Comparison of ENCODE assay signal across 15 cellular contexts in the genomic region with DNA sequence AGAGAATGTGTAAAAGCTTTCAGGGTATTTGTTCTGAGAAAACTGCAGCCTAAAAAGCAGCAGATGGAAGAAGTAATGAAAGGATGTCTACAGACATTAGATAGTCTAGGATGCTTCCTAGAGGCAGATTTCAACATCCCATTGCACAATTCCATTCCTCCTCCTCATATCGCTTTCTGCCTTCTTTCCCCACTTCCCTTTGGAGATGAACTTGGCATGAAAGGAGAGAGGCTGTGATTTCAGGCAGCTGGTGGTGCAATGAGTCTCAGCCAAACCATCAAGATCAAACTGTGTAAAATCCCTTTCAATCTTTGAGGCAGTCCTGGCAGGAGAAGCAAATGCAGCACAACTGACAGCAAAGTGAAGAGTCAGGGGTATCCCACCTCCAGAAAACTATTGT.
DNase-seq lines count a peak whose midpoint lies in the region; FAIRE-seq and TF ChIP-seq lines count a peak whose summit lies in the region.
"Had no signal": no experiment of that assay in that cellular context is flagged by ENCODE, and none has a peak within 500 bp of the region (broad histone marks: within the 10 kb centered on the region; RNA-seq: fewer than 3 reads in every experiment).

No MANE protein-coding gene starts in this region.

- H3K27ac Mint-ChIP-seq in endothelial cell (ENCODE audit: unreplicated experiment): no peak overlapping the region
- H3K27ac Mint-ChIP-seq: CD8-positive, alpha-beta T cell; progenitor cell of endocrine pancreas had no signal

- peaks cover 5% of the 10 kb centered on the region for H3K36me3 Mint-ChIP-seq in endothelial cell (ENCODE audit: low read depth, unreplicated experiment)

- peak; percentile 76 for DNase-seq in AG08395 (ENCODE audit: low spot score)
- peak; percentile 85 for DNase-seq in LHCN-M2 (ENCODE audit: low read depth)
- DNase-seq in choroid plexus epithelial cell (ENCODE audit: low read depth): peak; percentile 90
- DNase-seq in myocyte (ENCODE audit: low read depth): peak; percentile 72
- no peak for DNase-seq in activated CD4-positive, alpha-beta T cell treated with anti-CD3 and anti-CD28 coated beads, Interleukin-2, amount 50 U/mL, for 1 hour
- no peak for DNase-seq in suprapubic skin (ENCODE audit: low spot score in 2 of 2)
- no peak for DNase-seq in H54 (ENCODE audit: insufficient read length, low spot score)
- DNase-seq in endothelial cell (ENCODE audit: low spot score): no peak
- DNase-seq: activated CD4-positive, alpha-beta T cell treated with anti-CD3 and anti-CD28 coated beads for 4 hours; activated naive CD4-positive, alpha-beta T cell treated with anti-CD3 and anti-CD28 coated beads, Interleukin-2, amount 50 U/mL, for 16 hours; CD8-positive, alpha-beta T cell; NCI-H2081 treated with DMSO at 0.1 percent for 48 hours; transverse colon had no signal

- H3K9me3 ChIP-seq in suprapubic skin: no peaks in the 10 kb centered on the region
- H3K9me3 ChIP-seq: transverse colon had no signal

- TF ChIP-seq CTCF in choroid plexus epithelial cell (conservative IDR thresholded peaks at IDR 0.05; ENCODE audit: low read depth, low read length): no peak
- TF ChIP-seq CTCF in suprapubic skin (IDR thresholded peaks at IDR 0.05): no peak
- TF ChIP-seq CTCF in endothelial cell (IDR thresholded peaks at IDR 0.05; ENCODE audit: unreplicated experiment): no peak

- H3K4me1 ChIP-seq in suprapubic skin: no peaks in the 10 kb centered on the region
- H3K4me1 ChIP-seq: transverse colon had no signal

- no peaks in the 10 kb centered on the region for H3K27me3 ChIP-seq in suprapubic skin
- H3K27me3 ChIP-seq: transverse colon had no signal

- 18% methylated on average over 1 of the region's 1 CpG for WGBS in suprapubic skin

- H3K9me3 Mint-ChIP-seq in endothelial cell (ENCODE audit: unreplicated experiment): no peaks in the 10 kb centered on the region

- peaks cover 10% of the 10 kb centered on the region for H3K4me1 Mint-ChIP-seq in endothelial cell (ENCODE audit: unreplicated experiment)

- FAIRE-seq in H54 (lab: Jason Lieb, UNC): no peak
- FAIRE-seq: keratinocyte had no signal

- H3K4me3 ChIP-seq in choroid plexus epithelial cell (ENCODE audit: low read depth, low read length) (no peak overlapping the region), suprapubic skin (no peak overlapping the region)
- H3K4me3 ChIP-seq: transverse colon had no signal

- TF ChIP-seq EP300 in suprapubic skin (IDR thresholded peaks at IDR 0.05): no peak

- H3K36me3 ChIP-seq in suprapubic skin: no peaks in the 10 kb centered on the region
- H3K36me3 ChIP-seq: transverse colon had no signal

- H3K27me3 Mint-ChIP-seq in endothelial cell (ENCODE audit: unreplicated experiment): no peaks in the 10 kb centered on the region
- H3K27me3 Mint-ChIP-seq: progenitor cell of endocrine pancreas had no signal

- no peak overlapping the region for H3K27ac ChIP-seq in suprapubic skin
- H3K27ac ChIP-seq: transverse colon had no signal

- TF ChIP-seq POLR2A in suprapubic skin (IDR thresholded peaks at IDR 0.05): no peak
- TF ChIP-seq POLR2A in H54 (IDR thresholded peaks at IDR 0.05; ENCODE audit: low read depth, low read length): no peak

- H3K4me3 Mint-ChIP-seq in endothelial cell (ENCODE audit: unreplicated experiment): no peak overlapping the region
- H3K4me3 Mint-ChIP-seq: CD8-positive, alpha-beta T cell had no signal

Comparison
In these comparisons a context has a peak if more than half of its experiments do, and no peak if none do; other contexts are left out.
1. DNase-seq: peak in AG08395 (single experiment), LHCN-M2 (single experiment), choroid plexus epithelial cell (single experiment) and myocyte (single experiment); none in activated CD4-positive, alpha-beta T cell treated with anti-CD3 and anti-CD28 coated beads, Interleukin-2, amount 50 U/mL, for 1 hour (single experiment), suprapubic skin (0 of 2), H54 (single experiment) and endothelial cell (single experiment).